24 cellular contexts compared by ENCODE assay signal in the genomic region with DNA sequence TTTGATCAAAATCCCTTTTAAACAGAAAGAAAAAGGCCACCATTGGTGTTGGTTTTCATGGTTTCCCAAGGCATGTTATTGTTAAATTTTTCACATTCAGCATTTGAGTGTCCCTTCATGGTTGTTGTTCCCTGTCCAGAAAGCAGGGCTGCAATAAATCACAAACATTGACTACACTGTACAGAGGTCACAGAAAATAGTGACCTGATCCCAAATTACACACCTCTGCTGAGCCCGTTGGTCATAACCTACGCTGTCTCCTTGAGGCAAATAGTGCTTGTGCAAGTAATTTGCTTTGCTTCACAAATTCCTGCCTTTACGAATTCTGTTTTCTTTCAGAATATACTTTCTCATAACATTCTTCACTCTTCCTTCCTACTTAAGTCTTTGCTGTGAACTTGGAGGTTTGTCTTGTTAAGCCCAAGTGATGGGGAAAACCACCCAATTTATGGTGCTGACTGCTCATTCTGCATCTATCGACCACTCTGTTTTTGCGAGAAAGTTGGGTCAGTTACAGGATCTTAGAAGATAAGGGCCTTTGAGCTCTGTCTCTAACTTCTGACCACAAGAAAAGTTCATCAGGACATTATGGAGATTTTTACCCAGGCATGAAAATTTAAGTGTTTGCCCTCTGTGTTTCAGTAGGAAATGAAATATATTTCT. TPM values are rescaled to one million over a fixed set of nuclear protein-coding genes. Genes with fewer than 3 reads are reported as not detected.
DNase-seq lines count a peak whose midpoint lies in the region; ATAC-seq and TF ChIP-seq lines count a peak whose summit lies in the region.
"Had no signal": no experiment of that assay in that cellular context is flagged by ENCODE, and none has a peak within 500 bp of the region (broad histone marks: within the 10 kb centered on the region; RNA-seq: fewer than 3 reads in every experiment).

No MANE protein-coding gene starts in this region.

- H3K4me3 Mint-ChIP-seq in activated naive CD4-positive, alpha-beta T cell treated with anti-CD3 and anti-CD28 coated beads, Interleukin-2, amount 50 U/mL, for 24 hours = peak overlapping the region; percentile 9
- no peak overlapping the region for H3K4me3 Mint-ChIP-seq in activated naive CD4-positive, alpha-beta T cell treated with anti-CD3 and anti-CD28 coated beads, Interleukin-2, amount 10 ng/mL, durations not matched to agents 7 days and 5 days
- peak overlapping the region in 3 of 7 donors; percentile 27 to 71 (median 48) for H3K4me3 Mint-ChIP-seq in CD8-positive, alpha-beta memory T cell
- H3K4me3 Mint-ChIP-seq: neural progenitor cell; T-helper 2 cell treated with Interferon-gamma antibody and Interleukin-4, amounts not matched to agents 5 μg/mL and 100 μg/mL, for 36 hours had no signal

- H3K36me3 ChIP-seq in CD8-positive, alpha-beta memory T cell (ENCODE audit: insufficient read depth, low read length) = peaks cover 18% of the 10 kb centered on the region
- H3K36me3 ChIP-seq in neutrophil (peaks cover 13% of the 10 kb centered on the region), upper lobe of left lung (peaks cover 0 to 28% (median 7%) of the 10 kb centered on the region in 4 donors)
- H3K36me3 ChIP-seq: neural progenitor cell had no signal

- no peak for TF ChIP-seq EP300 in upper lobe of left lung (IDR thresholded peaks at IDR 0.05)

- intact Hi-C loops in dorsolateral prefrontal cortex (cut with DNase I) = no loop called here

- CTCF ChIA-PET in activated naive CD4-positive, alpha-beta T cell treated with anti-CD3 and anti-CD28 coated beads, Interleukin-2, amount 10 ng/mL, durations not matched to agents 7 days and 5 days (lab: Charles Lee) = interaction anchor here (1.3 kb wide), 1 partner anchor 985 kb away, joined by 4 read pairs; no protein-coding TSS in a partner anchor
- CTCF ChIA-PET in CD8-positive, alpha-beta memory T cell (lab: Charles Lee) = interaction anchor here (1.2 to 2.0 kb wide), 2 partner anchors 13 to 14 kb away, joined by 3 to 6 read pairs; no protein-coding TSS in a partner anchor

- H3K9me3 ChIP-seq in CD8-positive, alpha-beta memory T cell (ENCODE audit: low read length) = no peaks in the 10 kb centered on the region
- H3K9me3 ChIP-seq in neutrophil = no peaks in the 10 kb centered on the region
- no peaks in the 10 kb centered on the region for H3K9me3 ChIP-seq in upper lobe of left lung
- H3K9me3 ChIP-seq: A549 had no signal

- no peak for DNase-seq in activated naive CD4-positive, alpha-beta T cell treated with anti-CD3 and anti-CD28 coated beads, Interleukin-2, amount 10 ng/mL, durations not matched to agents 7 days and 5 days
- no peak for DNase-seq in CD8-positive, alpha-beta memory T cell
- DNase-seq in dorsolateral prefrontal cortex (no peak), upper lobe of left lung (no peak)
- DNase-seq: activated CD4-positive, alpha-beta T cell treated with anti-CD3 and anti-CD28 coated beads, Interleukin-2, amount 50 U/mL, for 4 hours; activated effector memory CD4-positive, alpha-beta T cell treated with Interleukin-2 at 50 U/mL for 16 hours; Calu3; effector CD8-positive, alpha-beta T cell; foreskin melanocyte; Kasumi-1; NCI-H1694; NCI-H2171; NCI-H526; WERI-Rb-1 had no signal

- peaks cover 42% of the 10 kb centered on the region for H3K4me1 ChIP-seq in CD8-positive, alpha-beta memory T cell (ENCODE audit: insufficient read depth, low read length)
- H3K4me1 ChIP-seq in neutrophil (ENCODE audit: control insufficient read depth in 1 of 2, insufficient read depth in 1 of 2, low read depth in 1 of 2, low read length in 1 of 2) (peaks cover 12 to 22% of the 10 kb centered on the region in 2 experiments), upper lobe of left lung (peaks cover 17 to 56% (median 27%) of the 10 kb centered on the region in 4 donors)
- H3K4me1 ChIP-seq: A549 had no signal

- TF ChIP-seq CTCF in dorsolateral prefrontal cortex (IDR thresholded peaks at IDR 0.05 in 54 of 56, conservative IDR thresholded peaks at IDR 0.05 in 2 of 56; ENCODE audit: low read depth in 1 of 56, partially characterized antibody in 56 of 56) (no peak), neutrophil (IDR thresholded peaks at IDR 0.05) (no peak), upper lobe of left lung (IDR thresholded peaks at IDR 0.05) (no peak)

- H3K27ac ChIP-seq in CD8-positive, alpha-beta memory T cell (ENCODE audit: low read depth, low read length) = no peak overlapping the region
- H3K27ac ChIP-seq in dorsolateral prefrontal cortex = peak overlapping the region in 54 of 59 donors; percentile 11 to 91 (median 74)
- peak overlapping the region; percentile 18 for H3K27ac ChIP-seq in neutrophil
- no peak overlapping the region for H3K27ac ChIP-seq in upper lobe of left lung
- H3K27ac ChIP-seq: A549, neural progenitor cell, WERI-Rb-1 had no signal

- peaks cover 90% of the 10 kb centered on the region for H3K4me1 Mint-ChIP-seq in activated naive CD4-positive, alpha-beta T cell treated with anti-CD3 and anti-CD28 coated beads, Interleukin-2, amount 50 U/mL, for 24 hours
- H3K4me1 Mint-ChIP-seq in activated naive CD4-positive, alpha-beta T cell treated with anti-CD3 and anti-CD28 coated beads, Interleukin-2, amount 10 ng/mL, durations not matched to agents 7 days and 5 days = peaks cover 47% of the 10 kb centered on the region
- peaks cover 77 to 95% (median 95%) of the 10 kb centered on the region in 3 donors for H3K4me1 Mint-ChIP-seq in CD8-positive, alpha-beta memory T cell

- H3K27me3 ChIP-seq in CD8-positive, alpha-beta memory T cell (ENCODE audit: insufficient read depth, low read length, poor library complexity, severe bottlenecking) = no peaks in the 10 kb centered on the region
- no peaks in the 10 kb centered on the region for H3K27me3 ChIP-seq in dorsolateral prefrontal cortex
- no peaks in the 10 kb centered on the region for H3K27me3 ChIP-seq in neutrophil
- no peaks in the 10 kb centered on the region for H3K27me3 ChIP-seq in upper lobe of left lung
- H3K27me3 ChIP-seq: neural progenitor cell had no signal

- H3K36me3 Mint-ChIP-seq in activated naive CD4-positive, alpha-beta T cell treated with anti-CD3 and anti-CD28 coated beads, Interleukin-2, amount 50 U/mL, for 24 hours = peaks cover 6% of the 10 kb centered on the region
- peaks cover 45% of the 10 kb centered on the region for H3K36me3 Mint-ChIP-seq in activated naive CD4-positive, alpha-beta T cell treated with anti-CD3 and anti-CD28 coated beads, Interleukin-2, amount 10 ng/mL, durations not matched to agents 7 days and 5 days
- peaks cover 0 to 66% (median 7%) of the 10 kb centered on the region in 3 donors for H3K36me3 Mint-ChIP-seq in CD8-positive, alpha-beta memory T cell

- ATAC-seq in upper lobe of left lung (ENCODE audit: low FRiP score in 2 of 2) (no peak), HG02970 (IDR thresholded peaks at IDR 0.05; ENCODE audit: low FRiP score, unreplicated experiment) (no peak), HG02973 (IDR thresholded peaks at IDR 0.05; ENCODE audit: unreplicated experiment) (no peak)
- ATAC-seq: A549, esophagus mucosa had no signal

- no peaks in the 10 kb centered on the region for H3K27me3 Mint-ChIP-seq in activated naive CD4-positive, alpha-beta T cell treated with anti-CD3 and anti-CD28 coated beads, Interleukin-2, amount 50 U/mL, for 24 hours
- no peaks in the 10 kb centered on the region for H3K27me3 Mint-ChIP-seq in activated naive CD4-positive, alpha-beta T cell treated with anti-CD3 and anti-CD28 coated beads, Interleukin-2, amount 10 ng/mL, durations not matched to agents 7 days and 5 days
- peaks cover 0 to 3% of the 10 kb centered on the region in 2 donors for H3K27me3 Mint-ChIP-seq in CD8-positive, alpha-beta memory T cell
- H3K27me3 Mint-ChIP-seq: brain, progenitor cell of endocrine pancreas had no signal

- H3K9me3 Mint-ChIP-seq in activated naive CD4-positive, alpha-beta T cell treated with anti-CD3 and anti-CD28 coated beads, Interleukin-2, amount 50 U/mL, for 24 hours = no peaks in the 10 kb centered on the region
- H3K9me3 Mint-ChIP-seq in activated naive CD4-positive, alpha-beta T cell treated with anti-CD3 and anti-CD28 coated beads, Interleukin-2, amount 10 ng/mL, durations not matched to agents 7 days and 5 days = no peaks in the 10 kb centered on the region
- no peaks in the 10 kb centered on the region for H3K9me3 Mint-ChIP-seq in CD8-positive, alpha-beta memory T cell
- H3K9me3 Mint-ChIP-seq: brain; neural progenitor cell; T-helper 2 cell treated with Interferon-gamma antibody and Interleukin-4, amounts not matched to agents 5 μg/mL and 100 μg/mL, for 36 hours had no signal

- H3K27ac Mint-ChIP-seq in activated naive CD4-positive, alpha-beta T cell treated with anti-CD3 and anti-CD28 coated beads, Interleukin-2, amount 50 U/mL, for 24 hours = peak overlapping the region; percentile 14
- H3K27ac Mint-ChIP-seq in activated naive CD4-positive, alpha-beta T cell treated with anti-CD3 and anti-CD28 coated beads, Interleukin-2, amount 10 ng/mL, durations not matched to agents 7 days and 5 days = no peak overlapping the region
- H3K27ac Mint-ChIP-seq in CD8-positive, alpha-beta memory T cell = peak overlapping the region in 6 of 8 donors; percentile 24 to 81 (median 66)
- H3K27ac Mint-ChIP-seq: neural progenitor cell; T-helper 2 cell treated with Interferon-gamma antibody and Interleukin-4, amounts not matched to agents 5 μg/mL and 100 μg/mL, for 36 hours had no signal

- 86 to 89% methylated on average over 5 of the region's 5 CpGs for WGBS in upper lobe of left lung, 2 donors

- no peak overlapping the region for H3K4me3 ChIP-seq in CD8-positive, alpha-beta memory T cell (ENCODE audit: low read length)
- H3K4me3 ChIP-seq in dorsolateral prefrontal cortex = peak overlapping the region in 29 of 59 donors; percentile 2 to 54 (median 33)
- H3K4me3 ChIP-seq in neutrophil (ENCODE audit: low read depth in 1 of 2, low read length in 1 of 2) = no peak overlapping the region
- no peak overlapping the region for H3K4me3 ChIP-seq in upper lobe of left lung
- H3K4me3 ChIP-seq: A549, neural progenitor cell had no signal

- TF ChIP-seq POLR2A in upper lobe of left lung (IDR thresholded peaks at IDR 0.05) = no peak

- POLR2A ChIA-PET in CD8-positive, alpha-beta memory T cell (lab: Charles Lee) = no interaction called here

RNA-seq across cellular contexts. Expression of a gene that starts 16.0 kb away (rescaled TPM):
- total RNA-seq in CD8-positive, alpha-beta memory T cell = 10 to 100 TPM; 46.9 to 47.9 TPM
- polyA plus RNA-seq in CD8-positive, alpha-beta memory T cell = 75.9 TPM
- 100 to 1,000 TPM; 172 to 359 (median 273) TPM for total RNA-seq in dorsolateral prefrontal cortex
- total RNA-seq in upper lobe of left lung = 100 to 1,000 TPM in 1 of 6 donors, 10 to 100 TPM in 5; 52.3 to 112 (median 92.5) TPM

Comparison
In these comparisons a context has a peak if more than half of its experiments do, and no peak if none do; other contexts are left out.
1. H3K27ac ChIP-seq: peak in dorsolateral prefrontal cortex (54 of 59) and neutrophil (single experiment); none in CD8-positive, alpha-beta memory T cell (single experiment) and upper lobe of left lung (0 of 4).